In genomic region chr12:50925920-50926319, GRCh38 we compare ENCODE assay signal across 1 cellular context.
TF ChIP-seq lines count a peak whose summit lies in the region.

No MANE protein-coding gene starts in this region.

TF ChIP-seq in GM12878, 131 proteins besides CTCF, POLR2A, EP300 and RAD21:
- TF ChIP-seq ZBTB11 (CRISPR knock-in tag; IDR thresholded peaks at IDR 0.05) (no peak), SREBF1 (IDR thresholded peaks at IDR 0.05; ENCODE audit: low read length) (no peak), SUPT20H (IDR thresholded peaks at IDR 0.05; ENCODE audit: borderline replicate concordance, control insufficient read depth, low read depth, low read length) (no peak), IKZF1 (conservative IDR thresholded peaks at IDR 0.05) (no peak), RB1 (IDR thresholded peaks at IDR 0.05; ENCODE audit: borderline replicate concordance) (no peak), SMC3 (IDR thresholded peaks at IDR 0.05; ENCODE audit: borderline replicate concordance, low read length) (no peak), CEBPZ (IDR thresholded peaks at IDR 0.05; ENCODE audit: low read depth, low read length) (no peak), SMARCA5 (IDR thresholded peaks at IDR 0.05) (no peak), CBX3 (IDR thresholded peaks at IDR 0.05; ENCODE audit: borderline replicate concordance, low read depth) (no peak), EED (IDR thresholded peaks at IDR 0.05; ENCODE audit: low read depth) (no peak), HDAC6 (IDR thresholded peaks at IDR 0.05; ENCODE audit: unreplicated experiment) (no peak), IRF3 (IDR thresholded peaks at IDR 0.05) (no peak), RCOR1 (conservative IDR thresholded peaks at IDR 0.05; ENCODE audit: low read depth, low read length) (no peak), ZNF592 (IDR thresholded peaks at IDR 0.05) (no peak), ZNF687 (IDR thresholded peaks at IDR 0.05) (no peak), BRCA1 (IDR thresholded peaks at IDR 0.05; ENCODE audit: low read depth, low read length) (no peak), PRDM15 (CRISPR knock-in tag; IDR thresholded peaks at IDR 0.05) (no peak), MAX (IDR thresholded peaks at IDR 0.05; ENCODE audit: low read depth, low read length) (no peak)
